Comparison of ENCODE assay signal across 8 cellular contexts in genomic region chr16:3879258-3879886, GRCh38.
DNase-seq lines count a peak whose midpoint lies in the region; ATAC-seq, FAIRE-seq and TF ChIP-seq lines count a peak whose summit lies in the region.

No MANE protein-coding gene starts in this region.

- H3K27ac ChIP-seq in ACC112 (ENCODE audit: low read depth, low read length) (no peak overlapping the region), OCI-LY3 (ENCODE audit: low read length) (no peak overlapping the region), brain microvascular endothelial cell (no peak overlapping the region)

- DNase-seq in GM19239 (ENCODE audit: insufficient read length, low spot score), result no peak
- no peak for DNase-seq in brain microvascular endothelial cell
- peak; percentile 61 for DNase-seq in left kidney (ENCODE audit: low read depth, low spot score)
- DNase-seq in stimulated activated naive B cell treated with anti-CD40 and anti-IgM and Interleukin-4, amounts not matched to agents 10 μg/mL and 1 μg/mL and 100 μg/mL, for 72 hours, result peak; percentile 12
- no peak for DNase-seq in NCI-H2029 treated with DMSO at 0.1 percent for 48 hours (lab: John Stamatoyannopoulos, UW)

- H3K36me3 Mint-ChIP-seq in stimulated activated naive B cell treated with anti-CD40 and anti-IgM and Interleukin-4, amounts not matched to agents 10 μg/mL and 1 μg/mL and 100 μg/mL, for 72 hours, result peaks cover 28 to 31% of the 10 kb centered on the region in 2 donors

- FAIRE-seq in GM19239 (lab: Jason Lieb, UNC), result peak; percentile 18

- H3K36me3 ChIP-seq in ACC112 (ENCODE audit: insufficient read depth, low read length), result peaks cover 3% of the 10 kb centered on the region; the same call in 1 of the 2 replicates
- H3K36me3 ChIP-seq in OCI-LY3 (replicated peaks; ENCODE audit: low read depth, low read length), result peaks cover 18% of the 10 kb centered on the region
- H3K36me3 ChIP-seq in brain microvascular endothelial cell (replicated peaks), result no peaks in the 10 kb centered on the region

- peaks cover 54% of the 10 kb centered on the region for H4K20me1 ChIP-seq in OCI-LY3 (ENCODE audit: insufficient read depth, low read length)

- peak overlapping the region; percentile 94 for H3K4me2 ChIP-seq in OCI-LY3 (ENCODE audit: low read length)

- no peaks in the 10 kb centered on the region for H3K9me3 ChIP-seq in OCI-LY3 (ENCODE audit: insufficient read depth, low read length)

- H3K27ac Mint-ChIP-seq in stimulated activated naive B cell treated with anti-CD40 and anti-IgM and Interleukin-4, amounts not matched to agents 10 μg/mL and 1 μg/mL and 100 μg/mL, for 72 hours, result peak overlapping the region; percentile 89

- H3K79me2 ChIP-seq in ACC112 (ENCODE audit: control insufficient read depth, insufficient read depth, low read length, unreplicated experiment) (peaks cover 55% of the 10 kb centered on the region), OCI-LY3 (ENCODE audit: low read length) (peaks cover 55% of the 10 kb centered on the region)

- peaks cover 24% of the 10 kb centered on the region for H3K4me1 ChIP-seq in ACC112 (ENCODE audit: control insufficient read depth, insufficient read depth, low read length, unreplicated experiment)
- H3K4me1 ChIP-seq in OCI-LY3 (ENCODE audit: low read length), result peaks cover 17% of the 10 kb centered on the region

- in situ Hi-C loops in brain microvascular endothelial cell (cut with HindIII; ENCODE audit: low pct_ligation_motif_present, low sequenced_read_pairs), result loop anchor here (10.0 kb wide), 1 partner anchor 135 kb away; no protein-coding TSS in a partner anchor

- H3K4me1 Mint-ChIP-seq in stimulated activated naive B cell treated with anti-CD40 and anti-IgM and Interleukin-4, amounts not matched to agents 10 μg/mL and 1 μg/mL and 100 μg/mL, for 72 hours, result peaks cover 50 to 63% of the 10 kb centered on the region in 2 donors

- H3K4me3 Mint-ChIP-seq in stimulated activated naive B cell treated with anti-CD40 and anti-IgM and Interleukin-4, amounts not matched to agents 10 μg/mL and 1 μg/mL and 100 μg/mL, for 72 hours, result peak overlapping the region; percentile 87 to 90

- H3K9ac ChIP-seq in OCI-LY3 (ENCODE audit: low read length), result peak overlapping the region; percentile 60

- peak; percentile 15 to 18 for ATAC-seq in stimulated activated naive B cell treated with anti-CD40 and anti-IgM and Interleukin-4, amounts not matched to agents 10 μg/mL and 1 μg/mL and 100 μg/mL, for 72 hours (replicated peaks)
- no peak for ATAC-seq in HG03442 (IDR thresholded peaks at IDR 0.05; ENCODE audit: unreplicated experiment)

- H3K9me3 Mint-ChIP-seq in stimulated activated naive B cell treated with anti-CD40 and anti-IgM and Interleukin-4, amounts not matched to agents 10 μg/mL and 1 μg/mL and 100 μg/mL, for 72 hours, result no peaks in the 10 kb centered on the region

- no peaks in the 10 kb centered on the region for H3K27me3 ChIP-seq in ACC112 (ENCODE audit: insufficient read depth, low read length)
- H3K27me3 ChIP-seq in OCI-LY3 (ENCODE audit: low read depth, low read length), result no peaks in the 10 kb centered on the region
- H3K27me3 ChIP-seq in brain microvascular endothelial cell (replicated peaks), result no peaks in the 10 kb centered on the region

- H3K4me3 ChIP-seq in ACC112 (ENCODE audit: low read depth, low read length), result peak overlapping the region; percentile 87
- H3K4me3 ChIP-seq in OCI-LY3 (ENCODE audit: low read length), result peak overlapping the region; percentile 90
- H3K4me3 ChIP-seq in brain microvascular endothelial cell (ENCODE audit: low read depth, low read length), result peak overlapping the region; percentile 82

- peaks cover 3 to 14% of the 10 kb centered on the region in 2 donors for H3K27me3 Mint-ChIP-seq in stimulated activated naive B cell treated with anti-CD40 and anti-IgM and Interleukin-4, amounts not matched to agents 10 μg/mL and 1 μg/mL and 100 μg/mL, for 72 hours

- TF ChIP-seq CTCF in OCI-LY3 (IDR thresholded peaks at IDR 0.05; ENCODE audit: low read depth, low read length), result no peak
- no peak for TF ChIP-seq CTCF in brain microvascular endothelial cell (IDR thresholded peaks at IDR 0.05; ENCODE audit: low read depth, low read length, missing control alignments)

- H2AFZ ChIP-seq in ACC112 (ENCODE audit: low read length, unreplicated experiment) (no peak overlapping the region), OCI-LY3 (ENCODE audit: low read depth, low read length) (no peak overlapping the region)

Comparison
In these comparisons a context has a peak if more than half of its experiments do, and no peak if none do; other contexts are left out.
1. DNase-seq: peak in left kidney (single experiment) and stimulated activated naive B cell treated with anti-CD40 and anti-IgM and Interleukin-4, amounts not matched to agents 10 μg/mL and 1 μg/mL and 100 μg/mL, for 72 hours (single experiment); none in GM19239 (single experiment), brain microvascular endothelial cell (single experiment) and NCI-H2029 treated with DMSO at 0.1 percent for 48 hours (single experiment).
2. Peak in every context shown above with its lines, with median percentiles within 50 percentile points of each other: H3K4me3 ChIP-seq.